ENCODE assay signal across 8 cellular contexts in genomic region chr17:79010304-79010646, GRCh38. TPM values are rescaled to one million over a fixed set of nuclear protein-coding genes. Genes with fewer than 3 reads are reported as not detected.
DNase-seq lines count a peak whose midpoint lies in the region; ATAC-seq lines count a peak whose summit lies in the region.

No MANE protein-coding gene starts in this region.

- peaks cover 3 to 9% of the 10 kb centered on the region in 2 donors for H3K36me3 ChIP-seq in mucosa of rectum (ENCODE audit: control insufficient read depth in 2 of 2, insufficient read depth in 2 of 2, low read length in 2 of 2)

- H3K27ac ChIP-seq in mucosa of rectum (ENCODE audit: low read depth in 2 of 2, low read length in 2 of 2): peak overlapping the region; percentile 92 to 93

- H3K27me3 ChIP-seq in mucosa of rectum (ENCODE audit: control insufficient read depth in 2 of 2, insufficient read depth in 2 of 2, low read length in 2 of 2): no peaks in the 10 kb centered on the region

- peak overlapping the region; percentile 72 to 98 for H3K9ac ChIP-seq in mucosa of rectum (ENCODE audit: low read depth in 1 of 2, low read length in 2 of 2)

- peak; percentile 40 for DNase-seq in Right ventricle myocardium superior
- no peak for DNase-seq in Right ventricle myocardium inferior (ENCODE audit: missing footprints)
- DNase-seq in cerebellum (ENCODE audit: low spot score): peak; percentile 40
- DNase-seq in HPDE6-E6E7 (ENCODE audit: extremely low spot score): no peak

- intact Hi-C loops in Right ventricle myocardium superior (cut with DNase I) (no loop called here), Right ventricle myocardium inferior (cut with DNase I) (no loop called here)

- no peaks in the 10 kb centered on the region for H3K9me3 ChIP-seq in mucosa of rectum (ENCODE audit: control insufficient read depth in 2 of 2, low read length in 2 of 2)

- H3K4me1 ChIP-seq in mucosa of rectum (ENCODE audit: control insufficient read depth in 2 of 2, insufficient read depth in 2 of 2, low read length in 2 of 2): peaks cover 40 to 49% of the 10 kb centered on the region in 2 donors

- ATAC-seq in Right ventricle myocardium superior (ENCODE audit: poor library complexity) (no peak), Right ventricle myocardium inferior (no peak), GM18873 (IDR thresholded peaks at IDR 0.05; ENCODE audit: low FRiP score, unreplicated experiment) (no peak), GM21737 (IDR thresholded peaks at IDR 0.05; ENCODE audit: unreplicated experiment) (no peak), GM18519 (IDR thresholded peaks at IDR 0.05; ENCODE audit: low FRiP score, unreplicated experiment) (no peak)

- H3K4me3 ChIP-seq in mucosa of rectum (ENCODE audit: low read length in 2 of 2): peak overlapping the region; percentile 95 to 99

RNA-seq across cellular contexts. Expression of gene CANT1, which starts 0.7 kb away (rescaled TPM):
- total RNA-seq in Right ventricle myocardium superior (29.8 TPM), Right ventricle myocardium inferior (31.1 TPM), cerebellum (17.7 TPM)

RNA-seq across cellular contexts. Expression of gene C1QTNF1, which starts 13.7 kb away (rescaled TPM):
- total RNA-seq in Right ventricle myocardium superior: 143 TPM
- 240 TPM for total RNA-seq in Right ventricle myocardium inferior
- total RNA-seq in cerebellum: 0.73 TPM

RNA-seq across cellular contexts. Expression of gene LGALS3BP, which starts 30.6 kb away (rescaled TPM):
- total RNA-seq in Right ventricle myocardium superior (499 TPM), Right ventricle myocardium inferior (611 TPM), cerebellum (44.1 TPM)

Comparison
In these comparisons a context has a peak if more than half of its experiments do, and no peak if none do; other contexts are left out.
1. DNase-seq: peak in Right ventricle myocardium superior (single experiment) and cerebellum (single experiment); none in Right ventricle myocardium inferior (single experiment) and HPDE6-E6E7 (single experiment).
2. RNA of gene C1QTNF1, which starts 13.7 kb away (total RNA-seq): 240 TPM in Right ventricle myocardium inferior (single experiment) and 143 TPM in Right ventricle myocardium superior (single experiment); 0.73 TPM in cerebellum (single experiment); every median in the first group is over 10 times any median in the second.
3. RNA of gene LGALS3BP, which starts 30.6 kb away (total RNA-seq): 611 TPM in Right ventricle myocardium inferior (single experiment) and 499 TPM in Right ventricle myocardium superior (single experiment); 44.1 TPM in cerebellum (single experiment); every median in the first group is over 10 times any median in the second.